Comparison of ENCODE assay signal across 9 cellular contexts in the genomic region with DNA sequence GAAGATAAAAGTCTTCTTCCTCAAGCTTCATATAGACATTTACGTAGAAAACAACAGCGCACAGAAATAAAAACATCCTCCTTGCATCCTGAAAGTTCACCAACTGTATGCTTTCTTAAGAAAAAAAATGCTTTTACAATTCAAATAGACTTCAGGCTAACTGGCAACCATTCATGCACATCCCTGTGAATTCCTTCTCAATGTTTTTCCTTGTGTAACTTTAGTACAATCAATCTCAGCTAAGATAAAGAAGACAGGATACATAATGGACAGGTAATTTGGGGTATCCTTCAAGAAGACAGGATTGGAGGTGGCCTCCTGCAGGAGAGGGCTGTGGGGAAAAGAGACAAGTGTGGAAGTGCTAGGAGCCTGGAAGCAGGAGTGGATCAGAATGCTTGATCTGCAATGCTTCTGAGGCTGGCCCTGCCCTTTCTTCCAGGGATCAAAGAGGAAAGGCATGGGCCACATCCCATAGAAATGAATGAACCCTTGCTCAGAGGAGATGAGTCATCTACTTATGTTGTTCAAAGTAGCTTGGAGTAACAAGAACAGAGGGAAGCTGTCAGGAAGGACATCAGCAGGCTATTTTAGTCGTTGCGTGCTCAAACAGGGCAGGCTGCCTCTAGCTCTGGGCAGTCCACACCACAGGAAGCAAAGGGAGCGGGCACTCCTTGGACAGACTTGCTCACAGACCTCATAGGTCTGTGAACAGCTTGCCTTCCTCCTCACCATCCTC.
DNase-seq lines count a peak whose midpoint lies in the region; ATAC-seq and TF ChIP-seq lines count a peak whose summit lies in the region.
"Had no signal": no experiment of that assay in that cellular context is flagged by ENCODE, and none has a peak within 500 bp of the region (broad histone marks: within the 10 kb centered on the region; RNA-seq: fewer than 3 reads in every experiment).

No MANE protein-coding gene starts in this region.

- no peaks in the 10 kb centered on the region for H3K9me2 ChIP-seq in Karpas-422 (replicated peaks; ENCODE audit: insufficient read depth, low read length)

- no peak for TF ChIP-seq CTCF in choroid plexus epithelial cell (conservative IDR thresholded peaks at IDR 0.05; ENCODE audit: low read depth, low read length)

- peak overlapping the region; percentile 94 for H3K27ac ChIP-seq in ACC112 (ENCODE audit: low read depth, low read length)
- H3K27ac ChIP-seq in Karpas-422 (ENCODE audit: low read length) = no peak overlapping the region

- H4K20me1 ChIP-seq in Karpas-422 (ENCODE audit: insufficient read depth, low read depth, low read length) = no peaks in the 10 kb centered on the region

- DNase-seq in Karpas-422 = no peak
- DNase-seq in choroid plexus epithelial cell (ENCODE audit: low read depth) = peak; percentile 84
- peak; percentile 12 for DNase-seq in medulla oblongata (ENCODE audit: extremely low spot score)
- no peak for DNase-seq in stimulated activated naive CD4-positive, alpha-beta T cell treated with Interleukin-2 at 50 U/mL for 16 hours (lab: John Stamatoyannopoulos, UW)
- no peak for DNase-seq in activated CD4-positive, alpha-beta T cell treated with anti-CD3 and anti-CD28 coated beads for 48 hours
- no peak for DNase-seq in DMS153 treated with DMSO at 0.1 percent for 48 hours (lab: John Stamatoyannopoulos, UW; ENCODE audit: unreplicated experiment)
- DNase-seq: DMS 273 treated with DMSO at 0.1 percent for 48 hours had no signal

- H3K36me3 ChIP-seq in ACC112 (ENCODE audit: insufficient read depth, low read length) (no peaks in the 10 kb centered on the region), Karpas-422 (ENCODE audit: insufficient read depth, low read length) (no peaks in the 10 kb centered on the region)

- H3K4me1 ChIP-seq in ACC112 (ENCODE audit: control insufficient read depth, insufficient read depth, low read length, unreplicated experiment) = peaks cover 34% of the 10 kb centered on the region
- H3K4me1 ChIP-seq in Karpas-422 (ENCODE audit: low read length) = peaks cover 12% of the 10 kb centered on the region

- peak overlapping the region; percentile 4 for H3K4me2 ChIP-seq in Karpas-422 (ENCODE audit: low read depth, low read length, poor library complexity, severe bottlenecking)

- no peaks in the 10 kb centered on the region for H3K9me3 ChIP-seq in Karpas-422 (ENCODE audit: low read length)

- H2AFZ ChIP-seq in ACC112 (ENCODE audit: low read length, unreplicated experiment) = no peak overlapping the region
- no peak overlapping the region for H2AFZ ChIP-seq in Karpas-422 (ENCODE audit: low read length)

- H3K27me3 ChIP-seq in ACC112 (ENCODE audit: insufficient read depth, low read length) = no peaks in the 10 kb centered on the region
- no peaks in the 10 kb centered on the region for H3K27me3 ChIP-seq in Karpas-422 (ENCODE audit: low read length)

- no peak for ATAC-seq in HG03175 (IDR thresholded peaks at IDR 0.05; ENCODE audit: unreplicated experiment)

- peaks cover 5% of the 10 kb centered on the region for H3K79me2 ChIP-seq in ACC112 (ENCODE audit: control insufficient read depth, insufficient read depth, low read length, unreplicated experiment)
- H3K79me2 ChIP-seq in Karpas-422 (ENCODE audit: low read length) = no peaks in the 10 kb centered on the region

- no peak overlapping the region for H3K9ac ChIP-seq in Karpas-422 (ENCODE audit: low read length)

- H3K4me3 ChIP-seq in ACC112 (ENCODE audit: low read depth, low read length) (peak overlapping the region; percentile 20; the same call in 1 of the 2 replicates), Karpas-422 (ENCODE audit: low read length) (no peak overlapping the region), choroid plexus epithelial cell (ENCODE audit: low read depth, low read length) (no peak overlapping the region)

Comparison
In these comparisons a context has a peak if more than half of its experiments do, and no peak if none do; other contexts are left out.
1. DNase-seq: peak in choroid plexus epithelial cell (single experiment) and medulla oblongata (single experiment); none in Karpas-422 (single experiment), stimulated activated naive CD4-positive, alpha-beta T cell treated with Interleukin-2 at 50 U/mL for 16 hours (single experiment), activated CD4-positive, alpha-beta T cell treated with anti-CD3 and anti-CD28 coated beads for 48 hours (single experiment) and DMS153 treated with DMSO at 0.1 percent for 48 hours (single experiment).